ENCODE assay signal across 9 cellular contexts in the genomic region with DNA sequence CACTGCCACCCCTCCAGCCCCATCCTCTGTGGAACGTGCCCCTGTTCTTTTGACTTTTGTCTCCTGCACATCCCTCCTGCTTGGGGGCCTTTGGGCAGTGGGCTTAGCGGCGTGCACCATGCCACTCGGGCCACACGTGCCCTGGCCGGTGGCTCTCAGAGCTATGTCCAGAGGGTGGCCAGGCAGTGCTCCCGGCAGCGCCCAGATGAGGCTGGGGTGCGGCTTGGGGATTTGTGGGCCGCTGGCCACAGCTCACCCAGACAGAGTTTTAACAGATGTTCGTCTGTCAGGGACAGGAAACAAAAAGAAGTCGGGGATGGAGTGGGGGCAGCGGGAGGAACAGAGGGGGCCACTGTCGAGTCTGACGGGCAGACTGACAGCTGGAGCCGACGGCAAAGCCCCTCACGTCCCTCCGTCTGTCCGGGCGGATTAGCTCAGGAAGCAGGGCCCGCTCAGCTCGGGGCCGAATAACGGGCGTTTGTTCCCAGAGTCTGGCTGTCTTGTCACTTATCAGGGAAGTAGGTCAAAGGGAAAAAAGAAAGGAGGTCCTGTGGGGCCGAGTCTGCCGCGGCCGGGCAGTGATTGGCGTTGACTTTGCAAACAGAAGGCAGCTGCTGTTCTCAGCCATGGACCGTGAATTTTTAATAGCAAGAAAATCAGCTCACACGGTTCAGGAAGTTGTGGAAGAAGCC.
DNase-seq lines count a peak whose midpoint lies in the region; ATAC-seq and TF ChIP-seq lines count a peak whose summit lies in the region.
"Had no signal": no experiment of that assay in that cellular context is flagged by ENCODE, and none has a peak within 500 bp of the region (broad histone marks: within the 10 kb centered on the region; RNA-seq: fewer than 3 reads in every experiment).

No MANE protein-coding gene starts in this region.

- peaks cover 9% of the 10 kb centered on the region for H3K36me3 Mint-ChIP-seq in neural crest cell (ENCODE audit: low read depth)

- H3K27ac Mint-ChIP-seq in neural crest cell (ENCODE audit: unreplicated experiment) = peak overlapping the region; percentile 91

- DNase-seq in AG08396 (ENCODE audit: low spot score) (peak; percentile 67), NCI-H774 (lab: John Stamatoyannopoulos, UW) (peak; percentile 17), fibroblast of gingiva (ENCODE audit: low read depth) (peak; percentile 56), neural crest cell (ENCODE audit: low read depth, low spot score) (peak; percentile 56), NCI-H2107 (lab: John Stamatoyannopoulos, UW) (no peak), NCI-H1048 (lab: John Stamatoyannopoulos, UW) (no peak)
- DNase-seq: DND-41 had no signal

- H3K27me3 Mint-ChIP-seq in neural crest cell (ENCODE audit: low read depth) = no peaks in the 10 kb centered on the region

- ATAC-seq in HG03469 (IDR thresholded peaks at IDR 0.05; ENCODE audit: unreplicated experiment) (no peak), HG02759 (IDR thresholded peaks at IDR 0.05; ENCODE audit: unreplicated experiment) (no peak)

- H3K9me3 Mint-ChIP-seq in neural crest cell = no peaks in the 10 kb centered on the region

- H3K4me1 Mint-ChIP-seq in neural crest cell = peaks cover 48% of the 10 kb centered on the region

- no peak for TF ChIP-seq CTCF in neural crest cell (conservative IDR thresholded peaks at IDR 0.05)

- H3K4me3 Mint-ChIP-seq in neural crest cell = peak overlapping the region; percentile 66

Comparison
In these comparisons a context has a peak if more than half of its experiments do, and no peak if none do; other contexts are left out.
1. DNase-seq: peak in AG08396 (single experiment), NCI-H774 (single experiment), fibroblast of gingiva (single experiment) and neural crest cell (single experiment); none in NCI-H2107 (single experiment) and NCI-H1048 (single experiment).